30 cellular contexts compared by ENCODE assay signal in genomic region chr11:95926714-95927113, GRCh38.
"Had no signal": no experiment of that assay in that cellular context is flagged by ENCODE, and none has a peak within 500 bp of the region (broad histone marks: within the 10 kb centered on the region; RNA-seq: fewer than 3 reads in every experiment).

No MANE protein-coding gene starts in this region.

- H3K27me3 ChIP-seq: brain microvascular endothelial cell, dorsolateral prefrontal cortex, foreskin keratinocyte, gastrocnemius medialis, heart left ventricle had no signal

- H3K9me3 ChIP-seq: gastrocnemius medialis had no signal

- H3K36me3 ChIP-seq: brain microvascular endothelial cell, gastrocnemius medialis, heart left ventricle had no signal

- H3K4me3 Mint-ChIP-seq: activated CD4-positive, alpha-beta memory T cell treated with anti-CD3 and anti-CD28 coated beads for 36 hours; activated CD4-positive, alpha-beta T cell treated with anti-CD3 and anti-CD28 coated beads for 36 hours; activated CD4-positive, alpha-beta T cell treated with anti-CD3 and anti-CD28 coated beads, Interleukin-2, amount 10 ng/mL, durations not matched to agents 24 days and 14 days; activated CD8-positive, alpha-beta memory T cell treated with anti-CD3 and anti-CD28 coated beads, Interleukin-2, amount 10 ng/mL, durations not matched to agents 7 days and 5 days; activated CD8-positive, alpha-beta T cell treated with anti-CD3 and anti-CD28 coated beads, Interleukin-2, amount 10 ng/mL, durations not matched to agents 7 days and 5 days; activated naive CD8-positive, alpha-beta T cell; activated T-helper 17 cell treated with anti-CD3 and anti-CD28 coated beads, Interleukin-2, amount 50 U/mL, for 72 hours; central memory CD8-positive, alpha-beta T cell; dendritic cell treated with granulocyte-macrophage colony-stimulating factor and Interleukin-4, amounts not matched to agents 40 ng/mL and 50 ng/mL, for 4 days; endodermal cell had no signal

- ATAC-seq: activated CD4-positive, alpha-beta T cell treated with anti-CD3 and anti-CD28 coated beads for 36 hours; activated CD8-positive, alpha-beta memory T cell treated with anti-CD3 and anti-CD28 coated beads, Interleukin-2, amount 10 ng/mL, durations not matched to agents 7 days and 5 days; activated CD8-positive, alpha-beta T cell treated with anti-CD3 and anti-CD28 coated beads, Interleukin-2, amount 10 ng/mL, durations not matched to agents 7 days and 5 days; activated T-helper 17 cell treated with anti-CD3 and anti-CD28 coated beads, Interleukin-2, amount 50 U/mL, for 72 hours; esophagus mucosa; foreskin keratinocyte; gastrocnemius medialis; heart left ventricle had no signal

- H3K27me3 Mint-ChIP-seq: activated CD4-positive, alpha-beta memory T cell treated with anti-CD3 and anti-CD28 coated beads for 36 hours; activated CD4-positive, alpha-beta T cell treated with anti-CD3 and anti-CD28 coated beads for 36 hours; activated naive CD8-positive, alpha-beta T cell had no signal

- H3K27ac ChIP-seq: brain microvascular endothelial cell, coronary artery, dorsolateral prefrontal cortex, foreskin keratinocyte, gastrocnemius medialis, heart left ventricle had no signal

- DNase-seq: activated CD4-positive, alpha-beta memory T cell treated with anti-CD3 and anti-CD28 coated beads for 36 hours; activated CD4-positive, alpha-beta T cell treated with anti-CD3 and anti-CD28 coated beads for 36 hours; activated CD4-positive, alpha-beta T cell treated with anti-CD3 and anti-CD28 coated beads, Interleukin-2, amount 10 ng/mL, durations not matched to agents 24 days and 14 days; activated CD4-positive, CD25-positive, alpha-beta regulatory T cell; activated CD4-positive, CD25-positive, alpha-beta regulatory T cell treated with anti-CD3 and anti-CD28 coated beads, Interleukin-2, amount 50 U/mL, for 72 hours; activated CD8-positive, alpha-beta memory T cell treated with anti-CD3 and anti-CD28 coated beads, Interleukin-2, amount 10 ng/mL, durations not matched to agents 7 days and 5 days; activated CD8-positive, alpha-beta memory T cell treated with anti-CD3 and anti-CD28 coated beads, Interleukin-2, amount 50 U/mL, for 4 hours; activated CD8-positive, alpha-beta T cell treated with anti-CD3 and anti-CD28 coated beads, Interleukin-2, amount 10 ng/mL, durations not matched to agents 7 days and 5 days; activated effector memory CD4-positive, alpha-beta T cell treated with Interleukin-2 at 50 U/mL for 16 hours; activated gamma-delta T cell treated with Interleukin-2 at 50 U/mL for 16 hours; activated naive CD4-positive, alpha-beta T cell treated with anti-CD3 and anti-CD28 coated beads, Interleukin-2, amount 50 U/mL, for 16 hours; activated naive CD4-positive, alpha-beta T cell treated with Interleukin-2 at 50 U/mL for 16 hours; activated T-cell treated with anti-CD3 and anti-CD28 coated beads, Interleukin-2, amount 50 U/mL, for 1 hour; amniotic stem cell; anterior cingulate cortex; brain microvascular endothelial cell; dorsolateral prefrontal cortex; effector memory CD4-positive, alpha-beta T cell; endodermal cell; foreskin keratinocyte; gastrocnemius medialis; glutamatergic neuron; heart left ventricle; T-helper 2 cell had no signal

- H3K4me3 ChIP-seq: coronary artery, dorsolateral prefrontal cortex, gastrocnemius medialis, heart left ventricle had no signal

- H3K27ac Mint-ChIP-seq: activated CD4-positive, alpha-beta memory T cell treated with anti-CD3 and anti-CD28 coated beads for 36 hours; activated CD4-positive, alpha-beta T cell treated with anti-CD3 and anti-CD28 coated beads for 36 hours; activated CD4-positive, alpha-beta T cell treated with anti-CD3 and anti-CD28 coated beads, Interleukin-2, amount 10 ng/mL, durations not matched to agents 24 days and 14 days; activated CD8-positive, alpha-beta memory T cell treated with anti-CD3 and anti-CD28 coated beads, Interleukin-2, amount 10 ng/mL, durations not matched to agents 7 days and 5 days; activated CD8-positive, alpha-beta T cell treated with anti-CD3 and anti-CD28 coated beads, Interleukin-2, amount 10 ng/mL, durations not matched to agents 7 days and 5 days; activated naive CD8-positive, alpha-beta T cell; activated T-helper 17 cell treated with anti-CD3 and anti-CD28 coated beads, Interleukin-2, amount 50 U/mL, for 72 hours; dendritic cell treated with granulocyte-macrophage colony-stimulating factor and Interleukin-4, amounts not matched to agents 40 ng/mL and 50 ng/mL, for 4 days; endodermal cell had no signal
